22 cellular contexts compared by ENCODE assay signal in genomic region chr19:39172700-39173501, GRCh38. TPM values are rescaled to one million over a fixed set of nuclear protein-coding genes. Genes with fewer than 3 reads are reported as not detected.
"Had no signal": no experiment of that assay in that cellular context is flagged by ENCODE, and none has a peak within 500 bp of the region (broad histone marks: within the 10 kb centered on the region; RNA-seq: fewer than 3 reads in every experiment).

No MANE protein-coding gene starts in this region.

- DNase-seq: activated CD4-positive, alpha-beta memory T cell treated with anti-CD3 and anti-CD28 coated beads for 36 hours; activated CD4-positive, alpha-beta T cell treated with anti-CD3 and anti-CD28 coated beads, Interleukin-2, amount 10 ng/mL, durations not matched to agents 7 days and 5 days; activated CD4-positive, CD25-positive, alpha-beta regulatory T cell; activated CD8-positive, alpha-beta memory T cell treated with anti-CD3 and anti-CD28 coated beads, Interleukin-2, amount 50 U/mL, for 4 hours; activated gamma-delta T cell treated with Interleukin-2 at 50 U/mL for 16 hours; activated naive CD4-positive, alpha-beta T cell treated with anti-CD3 and anti-CD28 coated beads, Interleukin-2, amount 10 ng/mL, durations not matched to agents 7 days and 5 days; activated naive CD8-positive, alpha-beta T cell treated with anti-CD3 and anti-CD28 coated beads for 36 hours; activated T-cell treated with anti-CD3 and anti-CD28 coated beads, Interleukin-2, amount 50 U/mL, for 72 hours; brain microvascular endothelial cell; MM.1S; NCI-H1105; NCI-H1436; NCI-H187; NCI-H2081; NCI-H446; NCI-H524; SHP77 treated with DMSO at 0.1 percent for 48 hours had no signal

- H3K4me1 Mint-ChIP-seq: activated CD4-positive, alpha-beta T cell treated with anti-CD3 and anti-CD28 coated beads, Interleukin-2, amount 10 ng/mL, durations not matched to agents 7 days and 5 days; activated naive CD4-positive, alpha-beta T cell treated with anti-CD3 and anti-CD28 coated beads, Interleukin-2, amount 10 ng/mL, durations not matched to agents 7 days and 5 days; activated naive CD8-positive, alpha-beta T cell treated with anti-CD3 and anti-CD28 coated beads for 36 hours had no signal

- H3K9me3 Mint-ChIP-seq: activated CD4-positive, alpha-beta memory T cell treated with anti-CD3 and anti-CD28 coated beads for 36 hours; activated CD4-positive, alpha-beta T cell treated with anti-CD3 and anti-CD28 coated beads, Interleukin-2, amount 10 ng/mL, durations not matched to agents 7 days and 5 days; activated naive CD4-positive, alpha-beta T cell treated with anti-CD3 and anti-CD28 coated beads, Interleukin-2, amount 10 ng/mL, durations not matched to agents 7 days and 5 days; activated naive CD8-positive, alpha-beta T cell treated with anti-CD3 and anti-CD28 coated beads for 36 hours; activated T-cell treated with anti-CD3 and anti-CD28 coated beads, Interleukin-2, amount 50 U/mL, for 72 hours; activated T-helper 2 cell treated with anti-CD3 and anti-CD28 coated beads, Interferon-gamma antibody, Interleukin-2, Interleukin-4, amounts not matched to agents 10 μg/mL and 5 μg/mL and 100 μg/mL, durations not matched to agents 14 hours and 24 hours and 36 hours; T-helper 1 cell treated with Interleukin-12 subunit alpha and Interleukin-12 subunit beta and Interleukin-4 antibody, amounts not matched to agents 30 μg/mL and 1 μg/mL, for 36 hours had no signal

- ATAC-seq: activated T-cell treated with anti-CD3 and anti-CD28 coated beads, Interleukin-2, amount 50 U/mL, for 72 hours had no signal

- H3K27ac ChIP-seq: brain microvascular endothelial cell had no signal

- H3K36me3 ChIP-seq: cardiac muscle cell had no signal

- H3K36me3 Mint-ChIP-seq: activated naive CD8-positive, alpha-beta T cell treated with anti-CD3 and anti-CD28 coated beads for 36 hours had no signal

- H3K4me3 ChIP-seq: cardiac muscle cell had no signal

- H3K4me3 Mint-ChIP-seq: activated CD4-positive, alpha-beta memory T cell treated with anti-CD3 and anti-CD28 coated beads for 36 hours; activated CD4-positive, alpha-beta T cell treated with anti-CD3 and anti-CD28 coated beads, Interleukin-2, amount 10 ng/mL, durations not matched to agents 7 days and 5 days; activated naive CD4-positive, alpha-beta T cell treated with anti-CD3 and anti-CD28 coated beads, Interleukin-2, amount 10 ng/mL, durations not matched to agents 7 days and 5 days; activated naive CD8-positive, alpha-beta T cell treated with anti-CD3 and anti-CD28 coated beads for 36 hours; activated T-cell treated with anti-CD3 and anti-CD28 coated beads, Interleukin-2, amount 50 U/mL, for 72 hours; T-helper 1 cell treated with Interleukin-12 subunit alpha and Interleukin-12 subunit beta and Interleukin-4 antibody, amounts not matched to agents 30 μg/mL and 1 μg/mL, for 36 hours had no signal

- H3K27me3 ChIP-seq: brain microvascular endothelial cell, cardiac muscle cell had no signal

- H3K27ac Mint-ChIP-seq: activated CD4-positive, alpha-beta memory T cell treated with anti-CD3 and anti-CD28 coated beads for 36 hours; activated CD4-positive, alpha-beta T cell treated with anti-CD3 and anti-CD28 coated beads, Interleukin-2, amount 10 ng/mL, durations not matched to agents 7 days and 5 days; activated naive CD4-positive, alpha-beta T cell treated with anti-CD3 and anti-CD28 coated beads, Interleukin-2, amount 10 ng/mL, durations not matched to agents 7 days and 5 days; activated naive CD8-positive, alpha-beta T cell treated with anti-CD3 and anti-CD28 coated beads for 36 hours; activated T-cell treated with anti-CD3 and anti-CD28 coated beads, Interleukin-2, amount 50 U/mL, for 72 hours; activated T-helper 2 cell treated with anti-CD3 and anti-CD28 coated beads, Interferon-gamma antibody, Interleukin-2, Interleukin-4, amounts not matched to agents 10 μg/mL and 5 μg/mL and 100 μg/mL, durations not matched to agents 14 hours and 24 hours and 36 hours; T-helper 1 cell treated with Interleukin-12 subunit alpha and Interleukin-12 subunit beta and Interleukin-4 antibody, amounts not matched to agents 30 μg/mL and 1 μg/mL, for 36 hours had no signal

- H3K27me3 Mint-ChIP-seq: activated CD4-positive, alpha-beta memory T cell treated with anti-CD3 and anti-CD28 coated beads for 36 hours; activated CD4-positive, alpha-beta T cell treated with anti-CD3 and anti-CD28 coated beads, Interleukin-2, amount 10 ng/mL, durations not matched to agents 7 days and 5 days; activated naive CD4-positive, alpha-beta T cell treated with anti-CD3 and anti-CD28 coated beads, Interleukin-2, amount 10 ng/mL, durations not matched to agents 7 days and 5 days; activated naive CD8-positive, alpha-beta T cell treated with anti-CD3 and anti-CD28 coated beads for 36 hours had no signal

RNA-seq across cellular contexts. Expression of gene NCCRP1, which starts 23.9 kb away (rescaled TPM):
- total RNA-seq: activated CD4-positive, alpha-beta memory T cell treated with anti-CD3 and anti-CD28 coated beads for 36 hours; activated CD4-positive, alpha-beta T cell treated with anti-CD3 and anti-CD28 coated beads, Interleukin-2, amount 10 ng/mL, durations not matched to agents 7 days and 5 days; activated CD8-positive, alpha-beta memory T cell treated with anti-CD3 and anti-CD28 coated beads for 36 hours; activated naive CD8-positive, alpha-beta T cell treated with anti-CD3 and anti-CD28 coated beads for 36 hours; activated T-cell treated with anti-CD3 and anti-CD28 coated beads, Interleukin-2, amount 50 U/mL, for 72 hours; activated T-helper 2 cell treated with anti-CD3 and anti-CD28 coated beads, Interferon-gamma antibody, Interleukin-2, Interleukin-4, amounts not matched to agents 10 μg/mL and 5 μg/mL and 100 μg/mL, durations not matched to agents 14 hours and 24 hours and 36 hours had no signal

RNA-seq across cellular contexts. Expression of gene SYCN, which starts 31.2 kb away (rescaled TPM):
- total RNA-seq: activated CD4-positive, alpha-beta memory T cell treated with anti-CD3 and anti-CD28 coated beads for 36 hours; activated CD4-positive, alpha-beta T cell treated with anti-CD3 and anti-CD28 coated beads, Interleukin-2, amount 10 ng/mL, durations not matched to agents 7 days and 5 days; activated CD8-positive, alpha-beta memory T cell treated with anti-CD3 and anti-CD28 coated beads for 36 hours; activated naive CD8-positive, alpha-beta T cell treated with anti-CD3 and anti-CD28 coated beads for 36 hours; activated T-cell treated with anti-CD3 and anti-CD28 coated beads, Interleukin-2, amount 50 U/mL, for 72 hours; activated T-helper 2 cell treated with anti-CD3 and anti-CD28 coated beads, Interferon-gamma antibody, Interleukin-2, Interleukin-4, amounts not matched to agents 10 μg/mL and 5 μg/mL and 100 μg/mL, durations not matched to agents 14 hours and 24 hours and 36 hours; cardiac muscle cell; SK-MEL-5 had no signal
